ENCODE assay signal across 17 cellular contexts in genomic region chr7:141686670-141687069, GRCh38. TPM values are rescaled to one million over a fixed set of nuclear protein-coding genes. Genes with fewer than 3 reads are reported as not detected.
"Had no signal": no experiment of that assay in that cellular context is flagged by ENCODE, and none has a peak within 500 bp of the region (broad histone marks: within the 10 kb centered on the region; RNA-seq: fewer than 3 reads in every experiment).

No MANE protein-coding gene starts in this region.

- H3K4me1 Mint-ChIP-seq: activated CD4-positive, alpha-beta T cell treated with anti-CD3 and anti-CD28 coated beads for 36 hours had no signal

- H3K9me3 Mint-ChIP-seq: activated CD4-positive, alpha-beta memory T cell treated with anti-CD3 and anti-CD28 coated beads, Interleukin-2, amount 10 ng/mL, durations not matched to agents 7 days and 5 days; mesothelial cell of epicardium; stimulated activated effector memory CD8-positive, alpha-beta T cell treated with anti-CD3 and anti-CD28 coated beads, Interleukin-12 subunit alpha, Interleukin-12 subunit beta, amount 100 ng/mL, for 72 hours; type B pancreatic cell had no signal

- ATAC-seq: activated CD4-positive, alpha-beta T cell treated with anti-CD3 and anti-CD28 coated beads for 36 hours; stimulated activated effector memory CD8-positive, alpha-beta T cell treated with anti-CD3 and anti-CD28 coated beads, Interleukin-12 subunit alpha, Interleukin-12 subunit beta, amount 100 ng/mL, for 72 hours had no signal

- H3K27me3 Mint-ChIP-seq: activated CD4-positive, alpha-beta memory T cell treated with anti-CD3 and anti-CD28 coated beads, Interleukin-2, amount 10 ng/mL, durations not matched to agents 7 days and 5 days; activated CD4-positive, alpha-beta T cell treated with anti-CD3 and anti-CD28 coated beads for 36 hours; type B pancreatic cell had no signal

- DNase-seq: activated CD4-positive, alpha-beta memory T cell treated with anti-CD3 and anti-CD28 coated beads, Interleukin-2, amount 10 ng/mL, durations not matched to agents 7 days and 5 days; activated CD4-positive, alpha-beta T cell treated with anti-CD3 and anti-CD28 coated beads for 36 hours; activated naive CD4-positive, alpha-beta T cell; central memory CD4-positive, alpha-beta T cell; cortex of kidney; glutamatergic neuron; islet precursor cell; right cardiac atrium; T1000 had no signal

- H3K4me3 Mint-ChIP-seq: activated CD4-positive, alpha-beta memory T cell treated with anti-CD3 and anti-CD28 coated beads, Interleukin-2, amount 10 ng/mL, durations not matched to agents 7 days and 5 days; activated CD4-positive, alpha-beta T cell treated with anti-CD3 and anti-CD28 coated beads for 36 hours; mesothelial cell of epicardium; stimulated activated effector memory CD8-positive, alpha-beta T cell treated with anti-CD3 and anti-CD28 coated beads, Interleukin-12 subunit alpha, Interleukin-12 subunit beta, amount 100 ng/mL, for 72 hours; type B pancreatic cell had no signal

- H3K4me3 ChIP-seq: smooth muscle cell had no signal

- H3K27ac Mint-ChIP-seq: activated CD4-positive, alpha-beta memory T cell treated with anti-CD3 and anti-CD28 coated beads, Interleukin-2, amount 10 ng/mL, durations not matched to agents 7 days and 5 days; activated CD4-positive, alpha-beta T cell treated with anti-CD3 and anti-CD28 coated beads for 36 hours; stimulated activated effector memory CD8-positive, alpha-beta T cell treated with anti-CD3 and anti-CD28 coated beads, Interleukin-12 subunit alpha, Interleukin-12 subunit beta, amount 100 ng/mL, for 72 hours; type B pancreatic cell had no signal

RNA-seq across cellular contexts. Expression of gene WEE2, which starts 21.5 kb away (rescaled TPM):
- total RNA-seq: activated CD4-positive, alpha-beta memory T cell treated with anti-CD3 and anti-CD28 coated beads, Interleukin-2, amount 10 ng/mL, durations not matched to agents 7 days and 5 days; activated CD4-positive, alpha-beta T cell treated with anti-CD3 and anti-CD28 coated beads for 36 hours; fibroblast of villous mesenchyme; lower leg skin; mesothelial cell of epicardium; posterior vena cava; right cardiac atrium; smooth muscle cell had no signal
- polyA plus RNA-seq: esophagus, right cardiac atrium, smooth muscle cell had no signal
